ENCODE assay signal across 24 cellular contexts in the genomic region with DNA sequence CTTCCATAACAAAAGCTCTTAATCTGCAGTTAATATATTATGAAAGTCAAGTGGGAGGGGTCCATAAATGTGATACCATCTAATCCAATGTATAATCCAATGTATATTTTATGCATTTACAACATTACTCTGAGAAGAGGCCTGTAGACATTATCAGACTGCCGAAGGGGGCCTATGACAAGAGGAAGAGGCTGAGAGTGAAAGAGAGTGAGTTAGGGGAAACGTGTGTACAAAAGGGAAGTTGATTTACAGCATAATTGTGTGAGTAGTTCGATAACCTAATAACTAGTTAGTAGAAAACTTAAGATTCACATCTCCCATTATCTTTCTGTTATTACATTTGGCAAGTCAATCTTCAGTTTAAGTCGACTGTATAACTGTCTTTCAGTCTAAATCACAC.
A peak's percentile ranks its signal among the peaks of the same experiment; 100 is the strongest.
DNase-seq lines count a peak whose midpoint lies in the region; ATAC-seq and TF ChIP-seq lines count a peak whose summit lies in the region.
"Had no signal": no experiment of that assay in that cellular context is flagged by ENCODE, and none has a peak within 500 bp of the region (broad histone marks: within the 10 kb centered on the region; RNA-seq: fewer than 3 reads in every experiment).

No MANE protein-coding gene starts in this region.

- POLR2A ChIA-PET in activated CD4-positive, alpha-beta T cell treated with anti-CD3 and anti-CD28 coated beads for 36 hours (lab: Charles Lee): interaction anchor here (0.6 to 1.0 kb wide), 2 partner anchors 17 to 774 kb away, joined by 3 to 6 read pairs; no protein-coding TSS in a partner anchor
- POLR2A ChIA-PET in A673 (lab: Charles Lee; ENCODE audit: low non-redundant PET): interaction anchor here (0.6 kb wide), 2 partner anchors 58 to 370 kb away, joined by 3 read pairs; no protein-coding TSS in a partner anchor
- POLR2A ChIA-PET in activated CD4-positive, alpha-beta memory T cell treated with anti-CD3 and anti-CD28 coated beads for 36 hours (lab: Charles Lee): no interaction called here

- no peak for DNase-seq in activated CD4-positive, alpha-beta T cell treated with anti-CD3 and anti-CD28 coated beads for 36 hours
- no peak for DNase-seq in activated CD4-positive, alpha-beta T cell treated with anti-CD3 and anti-CD28 coated beads, Interleukin-2, amount 50 U/mL, for 1 hour
- DNase-seq in MV-4-11 (lab: John Stamatoyannopoulos, UW) (peak; percentile 11), A673 (ENCODE audit: low spot score) (no peak)
- no peak for DNase-seq in activated CD4-positive, alpha-beta memory T cell treated with anti-CD3 and anti-CD28 coated beads for 36 hours
- DNase-seq: 8988T; activated CD4-positive, alpha-beta T cell treated with anti-CD3 and anti-CD28 coated beads for 4 hours; activated T-cell treated with anti-CD3 and anti-CD28 coated beads for 4 hours; HCEC 1CT; naive thymus-derived CD8-positive, alpha-beta T cell; NCI-H187; NCI-H446 treated with DMSO at 0.1 percent for 48 hours; psoas muscle; SJCRH30; spleen; transverse colon had no signal

- TF ChIP-seq CTCF in A673 (conservative IDR thresholded peaks at IDR 0.05; ENCODE audit: low read depth, low read length): no peak

- no peaks in the 10 kb centered on the region for H3K27me3 Mint-ChIP-seq in activated CD4-positive, alpha-beta T cell treated with anti-CD3 and anti-CD28 coated beads for 36 hours
- no peaks in the 10 kb centered on the region for H3K27me3 Mint-ChIP-seq in stimulated activated memory B cell treated with anti-CD40 and anti-IgM and Interleukin-4, amounts not matched to agents 10 μg/mL and 1 μg/mL and 100 μg/mL, for 72 hours
- no peaks in the 10 kb centered on the region for H3K27me3 Mint-ChIP-seq in activated CD4-positive, alpha-beta memory T cell treated with anti-CD3 and anti-CD28 coated beads for 36 hours
- H3K27me3 Mint-ChIP-seq: activated naive CD8-positive, alpha-beta T cell; naive thymus-derived CD8-positive, alpha-beta T cell had no signal

- no TSS peak for BruUV-seq in A673 (replicated peaks; lab: Mats Ljungman, UMichigan)

- H3K4me3 Mint-ChIP-seq in activated CD4-positive, alpha-beta T cell treated with anti-CD3 and anti-CD28 coated beads for 36 hours: no peak overlapping the region
- H3K4me3 Mint-ChIP-seq in stimulated activated memory B cell treated with anti-CD40 and anti-IgM and Interleukin-4, amounts not matched to agents 10 μg/mL and 1 μg/mL and 100 μg/mL, for 72 hours: peak overlapping the region; percentile 38
- H3K4me3 Mint-ChIP-seq in activated CD4-positive, alpha-beta memory T cell treated with anti-CD3 and anti-CD28 coated beads for 36 hours: no peak overlapping the region
- H3K4me3 Mint-ChIP-seq: activated naive CD8-positive, alpha-beta T cell; CD14-positive monocyte; naive thymus-derived CD8-positive, alpha-beta T cell; stimulated activated effector memory CD8-positive, alpha-beta T cell treated with anti-CD3 and anti-CD28 coated beads, Interleukin-12 subunit alpha, Interleukin-12 subunit beta, amount 100 ng/mL, for 72 hours had no signal

- H3K9me3 Mint-ChIP-seq in activated CD4-positive, alpha-beta T cell treated with anti-CD3 and anti-CD28 coated beads for 36 hours (ENCODE audit: low read depth): no peaks in the 10 kb centered on the region
- H3K9me3 Mint-ChIP-seq in stimulated activated memory B cell treated with anti-CD40 and anti-IgM and Interleukin-4, amounts not matched to agents 10 μg/mL and 1 μg/mL and 100 μg/mL, for 72 hours: no peaks in the 10 kb centered on the region
- H3K9me3 Mint-ChIP-seq in activated CD4-positive, alpha-beta memory T cell treated with anti-CD3 and anti-CD28 coated beads for 36 hours: no peaks in the 10 kb centered on the region
- H3K9me3 Mint-ChIP-seq: CD14-positive monocyte; naive thymus-derived CD8-positive, alpha-beta T cell; stimulated activated effector memory CD8-positive, alpha-beta T cell treated with anti-CD3 and anti-CD28 coated beads, Interleukin-12 subunit alpha, Interleukin-12 subunit beta, amount 100 ng/mL, for 72 hours had no signal

- no peak for ATAC-seq in activated CD4-positive, alpha-beta T cell treated with anti-CD3 and anti-CD28 coated beads for 36 hours
- peak; percentile 59 for ATAC-seq in HG02678 (IDR thresholded peaks at IDR 0.05; ENCODE audit: unreplicated experiment)
- ATAC-seq in stimulated activated memory B cell treated with anti-CD40 and anti-IgM and Interleukin-4, amounts not matched to agents 10 μg/mL and 1 μg/mL and 100 μg/mL, for 72 hours: no peak
- ATAC-seq in HG03045 (IDR thresholded peaks at IDR 0.05; ENCODE audit: unreplicated experiment): no peak
- ATAC-seq: naive thymus-derived CD8-positive, alpha-beta T cell; psoas muscle had no signal

- H3K4me1 Mint-ChIP-seq in activated CD4-positive, alpha-beta T cell treated with anti-CD3 and anti-CD28 coated beads for 36 hours: peaks cover 42% of the 10 kb centered on the region
- H3K4me1 Mint-ChIP-seq in stimulated activated memory B cell treated with anti-CD40 and anti-IgM and Interleukin-4, amounts not matched to agents 10 μg/mL and 1 μg/mL and 100 μg/mL, for 72 hours: peaks cover 48% of the 10 kb centered on the region
- H3K4me1 Mint-ChIP-seq in activated CD4-positive, alpha-beta memory T cell treated with anti-CD3 and anti-CD28 coated beads for 36 hours (ENCODE audit: low read depth): peaks cover 33% of the 10 kb centered on the region

- H3K4me1 ChIP-seq in A673 (ENCODE audit: insufficient read depth, low read length, poor library complexity, severe bottlenecking): peaks cover 39% of the 10 kb centered on the region
- H3K4me1 ChIP-seq: breast epithelium had no signal

- intact Hi-C loops in activated CD4-positive, alpha-beta T cell treated with anti-CD3 and anti-CD28 coated beads for 36 hours (cut with DNase I, micrococcal nuclease): no loop called here
- intact Hi-C loops in A673 (cut with micrococcal nuclease; ENCODE audit: unreplicated experiment): no loop called here
- intact Hi-C loops in activated CD4-positive, alpha-beta memory T cell treated with anti-CD3 and anti-CD28 coated beads for 36 hours (cut with micrococcal nuclease): no loop called here

- H3K9me3 ChIP-seq in A673 (ENCODE audit: low read depth, low read length, poor library complexity, severe bottlenecking): no peaks in the 10 kb centered on the region
- H3K9me3 ChIP-seq: breast epithelium, psoas muscle, SJCRH30, spleen, transverse colon had no signal

- H3K27ac Mint-ChIP-seq in activated CD4-positive, alpha-beta T cell treated with anti-CD3 and anti-CD28 coated beads for 36 hours: peak overlapping the region; percentile 48
- H3K27ac Mint-ChIP-seq in stimulated activated memory B cell treated with anti-CD40 and anti-IgM and Interleukin-4, amounts not matched to agents 10 μg/mL and 1 μg/mL and 100 μg/mL, for 72 hours: peak overlapping the region; percentile 40
- no peak overlapping the region for H3K27ac Mint-ChIP-seq in activated CD4-positive, alpha-beta memory T cell treated with anti-CD3 and anti-CD28 coated beads for 36 hours
- H3K27ac Mint-ChIP-seq: activated naive CD8-positive, alpha-beta T cell; CD14-positive monocyte; stimulated activated effector memory CD8-positive, alpha-beta T cell treated with anti-CD3 and anti-CD28 coated beads, Interleukin-12 subunit alpha, Interleukin-12 subunit beta, amount 100 ng/mL, for 72 hours had no signal

- CTCF ChIA-PET in activated CD4-positive, alpha-beta T cell treated with anti-CD3 and anti-CD28 coated beads for 36 hours (lab: Charles Lee): interaction anchor here (0.8 to 1.3 kb wide), 2 partner anchors 12 to 18 kb away, joined by 3 to 11 read pairs; no protein-coding TSS in a partner anchor
- CTCF ChIA-PET in A673 (lab: Charles Lee): interaction anchor here (0.6 kb wide), 1 partner anchor 13 kb away, joined by 4 read pairs; no protein-coding TSS in a partner anchor
- CTCF ChIA-PET in activated CD4-positive, alpha-beta memory T cell treated with anti-CD3 and anti-CD28 coated beads for 36 hours (lab: Charles Lee): interaction anchor here (1.4 kb wide), 1 partner anchor 17 kb away, joined by 4 read pairs; no protein-coding TSS in a partner anchor

- H3K27ac ChIP-seq in A673 (ENCODE audit: low read depth, low read length, poor library complexity, severe bottlenecking): no peak overlapping the region
- H3K27ac ChIP-seq: breast epithelium, psoas muscle, SJCRH30, spleen, transverse colon had no signal

- no peaks in the 10 kb centered on the region for H3K36me3 ChIP-seq in A673 (ENCODE audit: insufficient read depth, low read length, poor library complexity, severe bottlenecking)
- H3K36me3 ChIP-seq: breast epithelium, SJCRH30, spleen, transverse colon had no signal

- H3K4me3 ChIP-seq in A673 (ENCODE audit: low read depth, low read length, poor library complexity, severe bottlenecking): no peak overlapping the region
- H3K4me3 ChIP-seq: breast epithelium, lung, psoas muscle, SJCRH30, spleen, transverse colon had no signal

- no peaks in the 10 kb centered on the region for H3K27me3 ChIP-seq in A673 (replicated peaks; ENCODE audit: insufficient read depth, low read depth, low read length, poor library complexity)
- H3K27me3 ChIP-seq: breast epithelium, SJCRH30, spleen, transverse colon had no signal

- H3K36me3 Mint-ChIP-seq in activated CD4-positive, alpha-beta T cell treated with anti-CD3 and anti-CD28 coated beads for 36 hours (ENCODE audit: low read depth): peaks cover 13% of the 10 kb centered on the region
- H3K36me3 Mint-ChIP-seq in stimulated activated memory B cell treated with anti-CD40 and anti-IgM and Interleukin-4, amounts not matched to agents 10 μg/mL and 1 μg/mL and 100 μg/mL, for 72 hours: peaks cover 24% of the 10 kb centered on the region
- H3K36me3 Mint-ChIP-seq in activated CD4-positive, alpha-beta memory T cell treated with anti-CD3 and anti-CD28 coated beads for 36 hours: peaks cover 4% of the 10 kb centered on the region
- H3K36me3 Mint-ChIP-seq: stimulated activated effector memory CD8-positive, alpha-beta T cell treated with anti-CD3 and anti-CD28 coated beads, Interleukin-12 subunit alpha, Interleukin-12 subunit beta, amount 100 ng/mL, for 72 hours had no signal
